16 cellular contexts compared by ENCODE assay signal in genomic region chr7:120475994-120476393, GRCh38.
DNase-seq lines count a peak whose midpoint lies in the region; ATAC-seq, FAIRE-seq and TF ChIP-seq lines count a peak whose summit lies in the region.
"Had no signal": no experiment of that assay in that cellular context is flagged by ENCODE, and none has a peak within 500 bp of the region (broad histone marks: within the 10 kb centered on the region; RNA-seq: fewer than 3 reads in every experiment).

No MANE protein-coding gene starts in this region.

- no peak for TF ChIP-seq EP300 in H1 (IDR thresholded peaks at IDR 0.05; ENCODE audit: borderline replicate concordance in 1 of 2, low read depth in 2 of 2, low read length in 2 of 2)

- H3K9ac ChIP-seq in H1 (replicated peaks in 1 of 4; ENCODE audit: extremely low read depth in 1 of 4, low read depth in 3 of 4, low read length in 3 of 4) = no peak overlapping the region

- no peak overlapping the region for H3K4me3 Mint-ChIP-seq in CD8-positive, alpha-beta memory T cell

- no peak for FAIRE-seq in H1 (lab: Jason Lieb, UNC)

- peaks cover 0 to 10% (median under 1%) of the 10 kb centered on the region in 4 experiments; a peak in 1 of 7 replicates for H3K4me1 ChIP-seq in H1 (replicated peaks in 1 of 4; ENCODE audit: control insufficient read depth in 3 of 4, insufficient read depth in 4 of 4, low read length in 3 of 4)
- no peaks in the 10 kb centered on the region for H3K4me1 ChIP-seq in CD8-positive, alpha-beta memory T cell (ENCODE audit: insufficient read depth, low read length)
- H3K4me1 ChIP-seq: heart right ventricle, left ventricle myocardium inferior had no signal

- no peaks in the 10 kb centered on the region for H3K27me3 Mint-ChIP-seq in CD8-positive, alpha-beta memory T cell

- TF ChIP-seq POLR2A in H1 (IDR thresholded peaks at IDR 0.05; ENCODE audit: control extremely low read depth in 1 of 2, low read depth in 2 of 2, low read length in 2 of 2) = no peak

- peaks cover 2 to 10% (median 6%) of the 10 kb centered on the region in 5 donors for H3K9me3 Mint-ChIP-seq in CD8-positive, alpha-beta memory T cell

- H3K56ac ChIP-seq in H1 (replicated peaks; ENCODE audit: insufficient read length, low read depth, low read length) = no peak overlapping the region

- no peak overlapping the region for H2BK12ac ChIP-seq in H1 (ENCODE audit: low read depth, low read length)

- CTCF ChIA-PET in H1 (lab: Charles Lee; ENCODE audit: partially characterized antibody) = interaction anchor here (1.3 kb wide), 1 partner anchor 11 kb away, joined by 4 read pairs; no protein-coding TSS in a partner anchor
- CTCF ChIA-PET in CD8-positive, alpha-beta memory T cell (lab: Charles Lee) = no interaction called here

- no peak overlapping the region for H3K18ac ChIP-seq in H1 (ENCODE audit: extremely low read depth, low read length)

- no peak overlapping the region for H2BK20ac ChIP-seq in H1 (ENCODE audit: low read length)

- H3K4me3 ChIP-seq in H1 (ENCODE audit: extremely low read depth in 1 of 4, insufficient read depth in 2 of 4, low read depth in 3 of 4, low read length in 4 of 4) = no peak overlapping the region
- H3K4me3 ChIP-seq in CD8-positive, alpha-beta memory T cell (ENCODE audit: low read length) = no peak overlapping the region
- H3K4me3 ChIP-seq: heart right ventricle, left ventricle myocardium inferior, thoracic aorta had no signal

- H3K79me2 ChIP-seq in H1 (ENCODE audit: control insufficient read depth in 1 of 2, insufficient read depth in 2 of 2, low read length in 2 of 2) = no peaks in the 10 kb centered on the region; a peak in 1 of 4 replicates

- no peak for TF ChIP-seq CTCF in H1 (IDR thresholded peaks at IDR 0.05; ENCODE audit: control extremely low read depth in 1 of 3, insufficient read depth in 1 of 3, low read depth in 1 of 3, low read length in 3 of 3)

- H4K20me1 ChIP-seq in H1 (replicated peaks in 1 of 2; ENCODE audit: control insufficient read depth in 1 of 2, insufficient read depth in 2 of 2, low read length in 2 of 2) = no peaks in the 10 kb centered on the region

- ATAC-seq in GM19025 (IDR thresholded peaks at IDR 0.05; ENCODE audit: low read depth, unreplicated experiment) (peak; percentile 60), GM21619 (IDR thresholded peaks at IDR 0.05; ENCODE audit: unreplicated experiment) (peak; percentile 81), HG03066 (IDR thresholded peaks at IDR 0.05; ENCODE audit: low read depth, unreplicated experiment) (peak; percentile 83)
- ATAC-seq: heart right ventricle had no signal

- H4K91ac ChIP-seq in H1 (replicated peaks; ENCODE audit: insufficient read length, low read length) = no peak overlapping the region

- POLR2A ChIA-PET in H1 (lab: Charles Lee; ENCODE audit: partially characterized antibody) = no interaction called here
- POLR2A ChIA-PET in CD8-positive, alpha-beta memory T cell (lab: Charles Lee) = no interaction called here

- no peak overlapping the region for H3K27ac Mint-ChIP-seq in CD8-positive, alpha-beta memory T cell

- H3K23ac ChIP-seq in H1 (ENCODE audit: insufficient read length) = no peak overlapping the region

- no peak overlapping the region for H2BK15ac ChIP-seq in H1 (ENCODE audit: low read length)

- no peaks in the 10 kb centered on the region for H3K9me3 ChIP-seq in H1 (ENCODE audit: insufficient read depth in 2 of 2, low read depth in 1 of 2, low read length in 1 of 2)
- H3K9me3 ChIP-seq in CD8-positive, alpha-beta memory T cell (ENCODE audit: low read length) = no peaks in the 10 kb centered on the region
- H3K9me3 ChIP-seq: heart right ventricle, left ventricle myocardium inferior, thoracic aorta had no signal

- H3K36me3 ChIP-seq in H1 (ENCODE audit: control insufficient read depth in 2 of 4, insufficient read depth in 4 of 4, low read length in 3 of 4) = no peaks in the 10 kb centered on the region
- no peaks in the 10 kb centered on the region for H3K36me3 ChIP-seq in CD8-positive, alpha-beta memory T cell (ENCODE audit: insufficient read depth, low read length)
- H3K36me3 ChIP-seq: heart right ventricle, left ventricle myocardium inferior, thoracic aorta had no signal

- TF ChIP-seq RAD21 in H1 (IDR thresholded peaks at IDR 0.05 in 1 of 2, conservative IDR thresholded peaks at IDR 0.05 in 1 of 2; ENCODE audit: low read depth in 2 of 2, low read length in 2 of 2) = no peak

- H3K27me3 ChIP-seq in H1 (replicated peaks in 1 of 4; ENCODE audit: control insufficient read depth in 3 of 4, extremely low read depth in 1 of 4, insufficient read depth in 3 of 4, low read length in 3 of 4) = no peaks in the 10 kb centered on the region
- H3K27me3 ChIP-seq in CD8-positive, alpha-beta memory T cell (ENCODE audit: insufficient read depth, low read length, poor library complexity, severe bottlenecking) = no peaks in the 10 kb centered on the region
- H3K27me3 ChIP-seq: heart right ventricle had no signal

- no peaks in the 10 kb centered on the region for H3K79me1 ChIP-seq in H1 (ENCODE audit: low read depth, low read length)

- H4K5ac ChIP-seq in H1 (ENCODE audit: insufficient read length, low read depth, low read length) = no peak overlapping the region

- H2AFZ ChIP-seq in H1 (ENCODE audit: low read length) = no peak overlapping the region

- H3K4me1 Mint-ChIP-seq in CD8-positive, alpha-beta memory T cell = no peaks in the 10 kb centered on the region

- no peak overlapping the region for H4K8ac ChIP-seq in H1 (ENCODE audit: extremely low read depth, insufficient read depth, low read length)

- no peaks in the 10 kb centered on the region for H3K23me2 ChIP-seq in H1 (ENCODE audit: low read depth, low read length)

- DNase-seq in H1 (ENCODE audit: low read depth in 1 of 2, low spot score in 2 of 2) (no peak), epidermal melanocyte (ENCODE audit: insufficient read length, low spot score) (no peak), superior temporal gyrus (ENCODE audit: extremely low spot score) (no peak)
- DNase-seq in CD8-positive, alpha-beta memory T cell = no peak
- DNase-seq: activated CD8-positive, alpha-beta memory T cell treated with anti-CD3 and anti-CD28 coated beads for 24 hours; activated naive CD4-positive, alpha-beta T cell treated with anti-CD3 and anti-CD28 coated beads, Interleukin-2, amount 50 U/mL, for 16 hours; HCEC 1CT; heart right ventricle; IMR-90; left ventricle myocardium inferior; NCI-H1436; NCI-H526 had no signal

- no peak overlapping the region for H2AK5ac ChIP-seq in H1 (ENCODE audit: low read depth, low read length)

- H3K27ac ChIP-seq in H1 (ENCODE audit: low read depth, low read length) = no peak overlapping the region
- no peak overlapping the region for H3K27ac ChIP-seq in CD8-positive, alpha-beta memory T cell (ENCODE audit: low read depth, low read length)
- H3K27ac ChIP-seq: heart right ventricle, left ventricle myocardium inferior, thoracic aorta had no signal

- H3K36me3 Mint-ChIP-seq in CD8-positive, alpha-beta memory T cell = no peaks in the 10 kb centered on the region

- H3K4ac ChIP-seq in H1 (replicated peaks; ENCODE audit: insufficient read length, low read depth, low read length) = no peak overlapping the region

- no peak overlapping the region for H2BK5ac ChIP-seq in H1 (ENCODE audit: low read depth, low read length)

- H3K14ac ChIP-seq in H1 (ENCODE audit: insufficient read length) = peak overlapping the region; percentile 42

- no peak overlapping the region for H3K4me2 ChIP-seq in H1 (ENCODE audit: insufficient read depth in 1 of 2, low read depth in 2 of 2, low read length in 2 of 2)

- H2BK120ac ChIP-seq in H1 (replicated peaks; ENCODE audit: low read depth, low read length) = no peak overlapping the region

TF ChIP-seq in H1, 55 proteins besides CTCF, POLR2A, EP300 and RAD21:
- TF ChIP-seq ZNF274 (IDR thresholded peaks at IDR 0.05; ENCODE audit: borderline replicate concordance, extremely low read depth, low read length) = no peak
- no peak for TF ChIP-seq TCF12 (IDR thresholded peaks at IDR 0.05; ENCODE audit: low read depth, low read length)
- no peak for TF ChIP-seq POU5F1 (IDR thresholded peaks at IDR 0.05; ENCODE audit: low read depth, low read length)
